In genomic region chr6:70369332-70369950, GRCh38 we compare ENCODE assay signal across 8 cellular contexts. TPM values are rescaled to one million over a fixed set of nuclear protein-coding genes. Genes with fewer than 3 reads are reported as not detected.
DNase-seq lines count a peak whose midpoint lies in the region; ATAC-seq and TF ChIP-seq lines count a peak whose summit lies in the region.

No MANE protein-coding gene starts in this region.

- peak; percentile 97 for TF ChIP-seq CTCF in AG09309 (IDR thresholded peaks at IDR 0.05; ENCODE audit: control insufficient read depth, insufficient read depth, low read depth, low read length, missing control alignments)

- H3K4me3 ChIP-seq in AG09309 (ENCODE audit: control insufficient read depth, low read depth, low read length): no peak overlapping the region

- DNase-seq in AG09309 (ENCODE audit: low read depth) (peak; percentile 17), NCI-H2227 treated with DMSO at 0.1 percent for 48 hours (lab: John Stamatoyannopoulos, UW) (peak; percentile 34), cerebellar cortex (ENCODE audit: low spot score) (peak; percentile 72), left lobe of liver (ENCODE audit: low spot score) (peak; percentile 70)
- peak; percentile 42 to 50 for DNase-seq in stimulated activated CD4-positive, alpha-beta T cell treated with anti-CD3 and anti-CD28 coated beads, Interleukin-4, amount 100 ng/mL, for 48 hours (ENCODE audit: low read depth in 2 of 2)

- ATAC-seq in GM18519 (IDR thresholded peaks at IDR 0.05; ENCODE audit: low FRiP score, unreplicated experiment) (peak; percentile 56), HG03039 (IDR thresholded peaks at IDR 0.05; ENCODE audit: unreplicated experiment) (peak; percentile 66), left lobe of liver (peak; percentile 99)
- peak; percentile 55 to 63 for ATAC-seq in activated CD4-positive, CD25-positive, alpha-beta regulatory T cell treated with anti-CD3 and anti-CD28 coated beads, Interleukin-2, amount 50 U/mL, for 24 hours

RNA-seq across cellular contexts. Expression of gene FAM135A, which starts 43.9 kb away (rescaled TPM):
- 3.9 TPM for total RNA-seq in left lobe of liver

Comparison
In these comparisons a context has a peak if more than half of its experiments do, and no peak if none do; other contexts are left out.
1. DNase-seq: peak in every context shown above with its lines; median percentile 72 in cerebellar cortex; 70 in left lobe of liver; 46 in stimulated activated CD4-positive, alpha-beta T cell treated with anti-CD3 and anti-CD28 coated beads, Interleukin-4, amount 100 ng/mL, for 48 hours; 34 in NCI-H2227 treated with DMSO at 0.1 percent for 48 hours; 17 in AG09309.